In genomic region chr5:170836226-170836625, GRCh38 we compare ENCODE assay signal across 2 cellular contexts.
TF ChIP-seq lines count a peak whose summit lies in the region.

No MANE protein-coding gene starts in this region.

TF ChIP-seq in HCT116, 20 proteins besides CTCF, POLR2A, EP300 and RAD21 (continued from another document):
- peak; percentile 50 for TF ChIP-seq TCF7L2 (IDR thresholded peaks at IDR 0.05; ENCODE audit: borderline replicate concordance, extremely low read depth, insufficient read depth, insufficient read length)
- no peak for TF ChIP-seq POLR2AphosphoS5 (IDR thresholded peaks at IDR 0.05; ENCODE audit: low read depth, low read length)

TF ChIP-seq in H1, 55 proteins besides CTCF, POLR2A, EP300 and RAD21 (continued from another document):
- no peak for TF ChIP-seq E2F6 (IDR thresholded peaks at IDR 0.05)
- no peak for TF ChIP-seq BCL11A (IDR thresholded peaks at IDR 0.05; ENCODE audit: low read depth in 2 of 2, low read length in 2 of 2)
- TF ChIP-seq HDAC2 (IDR thresholded peaks at IDR 0.05; ENCODE audit: borderline replicate concordance in 1 of 2, low read depth in 2 of 2, low read length in 2 of 2) = no peak
- no peak for TF ChIP-seq HDAC6 (IDR thresholded peaks at IDR 0.05; ENCODE audit: low read depth, low read length)
- no peak for TF ChIP-seq PHF8 (conservative IDR thresholded peaks at IDR 0.05; ENCODE audit: low read depth, low read length)
- no peak for TF ChIP-seq ZNF274 (IDR thresholded peaks at IDR 0.05; ENCODE audit: borderline replicate concordance, extremely low read depth, low read length)
- no peak for TF ChIP-seq NANOG (IDR thresholded peaks at IDR 0.05; ENCODE audit: insufficient read depth, low read depth, low read length, poor library complexity, severe bottlenecking)
- no peak for TF ChIP-seq ATF2 (IDR thresholded peaks at IDR 0.05; ENCODE audit: low read length)
- TF ChIP-seq, protein P1, sequence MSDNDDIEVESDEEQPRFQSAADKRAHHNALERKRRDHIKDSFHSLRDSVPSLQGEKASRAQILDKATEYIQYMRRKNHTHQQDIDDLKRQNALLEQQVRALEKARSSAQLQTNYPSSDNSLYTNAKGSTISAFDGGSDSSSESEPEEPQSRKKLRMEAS (IDR thresholded peaks at IDR 0.05) = no peak
